In genomic region chr12:122646568-122647220, GRCh38 we compare ENCODE assay signal across 9 cellular contexts. TPM values are rescaled to one million over a fixed set of nuclear protein-coding genes. Genes with fewer than 3 reads are reported as not detected.
DNase-seq lines count a peak whose midpoint lies in the region; ATAC-seq and TF ChIP-seq lines count a peak whose summit lies in the region.
"Had no signal": no experiment of that assay in that cellular context is flagged by ENCODE, and none has a peak within 500 bp of the region (broad histone marks: within the 10 kb centered on the region; RNA-seq: fewer than 3 reads in every experiment).

No MANE protein-coding gene starts in this region.

- no peaks in the 10 kb centered on the region for H3K4me1 ChIP-seq in mucosa of descending colon (ENCODE audit: low read depth)

- no peak overlapping the region for H3K4me3 ChIP-seq in MG63
- H3K4me3 ChIP-seq in mucosa of descending colon, result no peak overlapping the region

- DNase-seq in GM04504 (ENCODE audit: low read depth), result peak; percentile 63
- DNase-seq in MG63, result peak; percentile 27
- DNase-seq in activated CD8-positive, alpha-beta memory T cell treated with anti-CD3 and anti-CD28 coated beads, Interleukin-2, amount 50 U/mL, for 24 hours (ENCODE audit: extremely low read depth), result peak; percentile 27
- DNase-seq in mucosa of descending colon, result peak in 1 of 3 donors; percentile 7
- no peak for DNase-seq in NCI-H1436 treated with DMSO at 0.1 percent for 48 hours (lab: John Stamatoyannopoulos, UW)
- DNase-seq in ACHN, result no peak
- no peak for DNase-seq in NCI-H526 (lab: John Stamatoyannopoulos, UW)

- in situ Hi-C loops in ACHN (cut with HindIII; ENCODE audit: low pct_ligation_motif_present, low pct_unique_long_range_greater_than_20kb, low sequenced_read_pairs), result loop anchor here (25.0 kb wide), 1 partner anchor 116 kb away; the partner anchor contains the start of genes CCDC62 and DENR

- no peak for TF ChIP-seq CTCF in mucosa of descending colon (IDR thresholded peaks at IDR 0.05)

- intact Hi-C loops in mucosa of descending colon (cut with DNase I, micrococcal nuclease), result no loop called here

- ATAC-seq in GM21723 (IDR thresholded peaks at IDR 0.05; ENCODE audit: unreplicated experiment) (peak; percentile 83), mucosa of descending colon (peak; percentile 18)

- H3K27me3 ChIP-seq in MG63, result no peaks in the 10 kb centered on the region

- H3K9me3 ChIP-seq in MG63 (no peaks in the 10 kb centered on the region), mucosa of descending colon (no peaks in the 10 kb centered on the region)

- no peaks in the 10 kb centered on the region for H3K36me3 ChIP-seq in MG63
- no peaks in the 10 kb centered on the region for H3K36me3 ChIP-seq in mucosa of descending colon (ENCODE audit: low read depth)

RNA-seq across cellular contexts. Expression of gene HCAR2, which starts 56.5 kb away (rescaled TPM):
- total RNA-seq in MG63 (2014; rRNA removed; shearing (Covaris generic); ENCODE audit: low replicate concordance), result not detected in 2 replicates
- 1 to 10 TPM in 1 of 3 donors, under 1 TPM in 1, not detected in 1; 0.22 to 1.5 TPM for total RNA-seq in mucosa of descending colon
- total RNA-seq: lung microvascular endothelial cell had no signal

Comparison
In these comparisons a context has a peak if more than half of its experiments do, and no peak if none do; other contexts are left out.
1. DNase-seq: peak in GM04504 (single experiment), MG63 (single experiment) and activated CD8-positive, alpha-beta memory T cell treated with anti-CD3 and anti-CD28 coated beads, Interleukin-2, amount 50 U/mL, for 24 hours (single experiment); none in NCI-H1436 treated with DMSO at 0.1 percent for 48 hours (single experiment), ACHN (single experiment) and NCI-H526 (0 of 2).